7 cellular contexts compared by ENCODE assay signal in genomic region chr12:29627221-29627620, GRCh38.
"Had no signal": no experiment of that assay in that cellular context is flagged by ENCODE, and none has a peak within 500 bp of the region (broad histone marks: within the 10 kb centered on the region; RNA-seq: fewer than 3 reads in every experiment).

No MANE protein-coding gene starts in this region.

- H3K27me3 Mint-ChIP-seq: IgD-negative memory B cell had no signal

- H3K4me1 Mint-ChIP-seq: IgD-negative memory B cell had no signal

- H3K4me3 Mint-ChIP-seq: IgD-negative memory B cell had no signal

- H3K27ac ChIP-seq: HL-60, KMS-11 had no signal

- H3K4me3 ChIP-seq: K562 had no signal

- DNase-seq: KBM-7, KG1 had no signal

- ATAC-seq: HepG2, K562 had no signal

- H3K36me3 Mint-ChIP-seq: IgD-negative memory B cell had no signal

- H3K27ac Mint-ChIP-seq: IgD-negative memory B cell had no signal

- H3K4me2 ChIP-seq: KMS-11 had no signal
